ENCODE assay signal across 10 cellular contexts in genomic region chr17:47978324-47978723, GRCh38. TPM values are rescaled to one million over a fixed set of nuclear protein-coding genes. Genes with fewer than 3 reads are reported as not detected.
A peak's percentile ranks its signal among the peaks of the same experiment; 100 is the strongest.
DNase-seq lines count a peak whose midpoint lies in the region; ATAC-seq, FAIRE-seq and TF ChIP-seq lines count a peak whose summit lies in the region.
"Had no signal": no experiment of that assay in that cellular context is flagged by ENCODE, and none has a peak within 500 bp of the region (broad histone marks: within the 10 kb centered on the region; RNA-seq: fewer than 3 reads in every experiment).

No MANE protein-coding gene starts in this region.

- no peak overlapping the region for H2BK5ac ChIP-seq in IMR-90 (ENCODE audit: low read depth, low read length, poor library complexity, severe bottlenecking)

- H3K9me3 ChIP-seq in IMR-90 (ENCODE audit: control insufficient read depth, insufficient read depth, low read length) = no peaks in the 10 kb centered on the region
- no peaks in the 10 kb centered on the region for H3K9me3 ChIP-seq in pancreas

- H3K36me3 ChIP-seq in IMR-90 (ENCODE audit: control insufficient read depth, insufficient read depth, low read length) = peaks cover 67% of the 10 kb centered on the region
- peaks cover 3 to 96% (median 75%) of the 10 kb centered on the region in 3 donors for H3K36me3 ChIP-seq in pancreas

- no peak overlapping the region for H3K56ac ChIP-seq in IMR-90 (ENCODE audit: extremely low read depth, insufficient read depth, low read length)

- no peak overlapping the region for H2BK20ac ChIP-seq in IMR-90 (ENCODE audit: low read depth, low read length)

- no peaks in the 10 kb centered on the region; the same call in 1 of the 2 replicates for H4K20me1 ChIP-seq in IMR-90 (ENCODE audit: insufficient read depth, low read length)

- no peak overlapping the region for H3K14ac ChIP-seq in IMR-90 (replicated peaks; ENCODE audit: low read depth, low read length)

- in situ Hi-C loops in Caki2 (cut with HindIII; ENCODE audit: low pct_unique_long_range_greater_than_20kb, low sequenced_read_pairs) (no loop called here), IMR-90 (cut with MboI; ENCODE audit: low sequenced_read_pairs) (no loop called here)

- H2AK9ac ChIP-seq in IMR-90 (replicated peaks; ENCODE audit: low read depth, low read length, poor library complexity) = no peak overlapping the region

- no peak overlapping the region for H2BK120ac ChIP-seq in IMR-90 (ENCODE audit: low read depth, low read length)

- H3K4me3 ChIP-seq in IMR-90 (ENCODE audit: insufficient read depth, low read depth, low read length) (no peak overlapping the region), foreskin fibroblast (ENCODE audit: low read depth in 1 of 2, low read length in 2 of 2) (no peak overlapping the region), pancreas (no peak overlapping the region)
- H3K4me3 ChIP-seq: skin epidermis had no signal

- H3K79me1 ChIP-seq in IMR-90 (ENCODE audit: low read depth in 1 of 2, low read length in 2 of 2) = peaks cover 4 to 8% of the 10 kb centered on the region in 2 experiments; a peak in 3 of 4 replicates

- no peak for TF ChIP-seq POLR2A in IMR-90 (IDR thresholded peaks at IDR 0.05; ENCODE audit: low read depth, low read length)

- TF ChIP-seq CTCF in IMR-90 (conservative IDR thresholded peaks at IDR 0.05; ENCODE audit: low read depth, low read length) (peak; percentile 74), foreskin fibroblast (IDR thresholded peaks at IDR 0.05; ENCODE audit: low read depth, low read length) (peak; percentile 67), pancreas (IDR thresholded peaks at IDR 0.05) (peak; percentile 19 to 53 (median 36))

- H3K9me1 ChIP-seq in IMR-90 (ENCODE audit: insufficient read depth, low read length) = no peaks in the 10 kb centered on the region

- POLR2A ChIA-PET in IMR-90 (lab: Charles Lee; ENCODE audit: unreplicated experiment) = no interaction called here

- CTCF ChIA-PET in IMR-90 (lab: Yijun Ruan, JAX) = interaction anchor here (0.7 to 2.0 kb wide), 8 partner anchors 12 to 153 kb away, joined by 3 to 24 read pairs (median 4); partner anchors contain the start of gene PNPO

- H4K5ac ChIP-seq in IMR-90 (ENCODE audit: low read depth, low read length) = no peak overlapping the region

- 0% methylated on average over 1 of the region's 7 CpGs; no CpG with 5 or more reads in 1 of the 2 experiments for WGBS in IMR-90 (ENCODE audit: extremely low coverage in 2 of 2, insufficient read length in 1 of 2), 2 experiments
- 39 to 43% methylated on average over 7 of the region's 7 CpGs for WGBS in pancreas, 2 donors

- intact Hi-C loops in IMR-90 (cut with micrococcal nuclease) = loop anchor here (1.0 kb wide), 1 partner anchor 40 kb away; no protein-coding TSS in a partner anchor
- intact Hi-C loops in pancreas (cut with DNase I) = loop anchor here in 1 of 3 donors (5.0 kb wide), 1 partner anchor 39 kb away; no protein-coding TSS in a partner anchor

- H3K4ac ChIP-seq in IMR-90 (ENCODE audit: low read depth, low read length) = no peak overlapping the region

- H3K4me2 ChIP-seq in IMR-90 (ENCODE audit: low read depth, low read length) = no peak overlapping the region

- H3K27me3 ChIP-seq in IMR-90 (ENCODE audit: control insufficient read depth, insufficient read depth, low read length) = no peaks in the 10 kb centered on the region
- no peaks in the 10 kb centered on the region for H3K27me3 ChIP-seq in pancreas

- H3K27ac ChIP-seq in IMR-90 (ENCODE audit: insufficient read depth, low read length) (no peak overlapping the region), pancreas (no peak overlapping the region)
- H3K27ac ChIP-seq: skin epidermis had no signal

- H4K91ac ChIP-seq in IMR-90 (ENCODE audit: insufficient read depth, low read depth, low read length) = no peak overlapping the region

- no peak overlapping the region for H4K8ac ChIP-seq in IMR-90 (ENCODE audit: low read depth in 2 of 2, low read length in 2 of 2)

- ATAC-seq in IMR-90 (ENCODE audit: low read depth) = peak; percentile 95
- peak; percentile 50 to 77 (median 74) for ATAC-seq in pancreas
- ATAC-seq in GM21723 (IDR thresholded peaks at IDR 0.05; ENCODE audit: unreplicated experiment) = no peak
- ATAC-seq in HG02571 (IDR thresholded peaks at IDR 0.05; ENCODE audit: unreplicated experiment) = no peak

- no peak overlapping the region for H3K23ac ChIP-seq in IMR-90 (ENCODE audit: low read depth, low read length)

- no peak overlapping the region for H3K9ac ChIP-seq in IMR-90 (ENCODE audit: low read depth, low read length)

- no TSS peak for BruUV-seq in IMR-90 (replicated peaks; lab: Mats Ljungman, UMichigan)

- no peak for FAIRE-seq in pancreas (lab: Jason Lieb, UNC)

- H2AFZ ChIP-seq in IMR-90 (replicated peaks; ENCODE audit: low read length, poor library complexity) = no peak overlapping the region

- no peak overlapping the region for H2BK15ac ChIP-seq in IMR-90 (ENCODE audit: low read depth, low read length)

- H3K4me1 ChIP-seq in IMR-90 (ENCODE audit: control insufficient read depth, insufficient read depth, low read length) = no peaks in the 10 kb centered on the region
- no peaks in the 10 kb centered on the region for H3K4me1 ChIP-seq in pancreas

- H2AK5ac ChIP-seq in IMR-90 (ENCODE audit: low read depth, low read length) = no peak overlapping the region

- no peak overlapping the region for H3K18ac ChIP-seq in IMR-90 (ENCODE audit: low read depth, low read length)

- peak; percentile 86 for TF ChIP-seq RAD21 in IMR-90 (IDR thresholded peaks at IDR 0.05; ENCODE audit: low read length)

- DNase-seq in Caki2 (ENCODE audit: low read depth) = peak; percentile 31
- peak; percentile 54 for DNase-seq in IMR-90
- DNase-seq in OCI-M2 (lab: John Stamatoyannopoulos, UW; ENCODE audit: unreplicated experiment) = peak; percentile 15
- peak; percentile 16 for DNase-seq in activated T-helper 9 cell treated with anti-CD3 and anti-CD28 coated beads, Interleukin-2, amount 50 U/mL, for 16 hours (ENCODE audit: low read depth)
- DNase-seq in foreskin fibroblast = peak; percentile 38 to 76
- peak in 1 of 6 donors; percentile 55 for DNase-seq in pancreas

- dilution Hi-C loops in IMR-90 (cut with HindIII; ENCODE audit: low sequenced_read_pairs, unreplicated experiment) = no loop called here

TF ChIP-seq in IMR-90, 13 proteins besides CTCF, POLR2A, EP300 and RAD21:
- TF ChIP-seq MAZ (IDR thresholded peaks at IDR 0.05; ENCODE audit: borderline replicate concordance, low read depth, low read length) (peak; percentile 59; the same call in 1 of the 2 replicates), SMC3 (IDR thresholded peaks at IDR 0.05; ENCODE audit: low read depth, low read length) (peak; percentile 91), FOS (IDR thresholded peaks at IDR 0.05; ENCODE audit: low read depth, low read length) (no peak)

RNA-seq across cellular contexts. Expression of gene CDK5RAP3, which starts 7.4 kb away (rescaled TPM):
- total RNA-seq in Caki2 (2014; rRNA removed; shearing (Covaris generic); ENCODE audit: low replicate concordance) = 89.8 and 102 TPM in 2 replicates
- 56.7 and 75.3 TPM in 2 replicates for total RNA-seq in IMR-90 (2012; rRNA removed)
- polyA plus RNA-seq in IMR-90 (2012; rRNA removed) = 138 and 153 TPM in 2 replicates
- 46.3 and 96.7 TPM in 2 replicates for polyA plus RNA-seq in IMR-90 (2012; cell fraction: cytosol; rRNA removed)
- polyA plus RNA-seq in IMR-90 (2012; cell fraction: nucleus; rRNA removed; ENCODE audit: low replicate concordance) = 1,289 and 1,731 TPM in 2 replicates
- 100 to 1,000 TPM; 134 to 234 (median 165) TPM for total RNA-seq in pancreas
- polyA plus RNA-seq in pancreas = 1,000 to 10,000 TPM; 1,052 to 1,312 TPM

RNA-seq across cellular contexts. Expression of gene PRR15L, which starts 20.6 kb away (rescaled TPM):
- not detected in 2 replicates for total RNA-seq in Caki2 (2014; rRNA removed; shearing (Covaris generic); ENCODE audit: low replicate concordance)
- not detected in 2 replicates for total RNA-seq in IMR-90 (2012; rRNA removed)
- not detected in 2 replicates for polyA plus RNA-seq in IMR-90 (2012; rRNA removed)
- not detected in 2 replicates for polyA plus RNA-seq in IMR-90 (2012; cell fraction: cytosol; rRNA removed)
- not detected in 2 replicates for polyA plus RNA-seq in IMR-90 (2012; cell fraction: nucleus; rRNA removed; ENCODE audit: low replicate concordance)
- total RNA-seq in pancreas = 10 to 100 TPM; 26.6 to 68.6 (median 42.7) TPM
- 10 to 100 TPM; 59.9 to 64.9 TPM for polyA plus RNA-seq in pancreas
- polyA plus RNA-seq: IgD-negative memory B cell had no signal

RNA-seq across cellular contexts. Expression of gene PNPO, which starts 37.0 kb away (rescaled TPM):
- total RNA-seq in Caki2 (2014; rRNA removed; shearing (Covaris generic); ENCODE audit: low replicate concordance) = 77.0 and 96.8 TPM in 2 replicates
- total RNA-seq in IMR-90 (2012; rRNA removed) (32.5 and 34.1 TPM in 2 replicates), pancreas (10 to 100 TPM; 13.2 to 23.5 (median 19.6) TPM)
- polyA plus RNA-seq in IMR-90 (2012; rRNA removed) (13.6 and 13.9 TPM in 2 replicates), pancreas (1 to 10 TPM; 6.5 to 7.6 TPM)
- 11.0 and 37.1 TPM in 2 replicates for polyA plus RNA-seq in IMR-90 (2012; cell fraction: cytosol; rRNA removed)
- polyA plus RNA-seq in IMR-90 (2012; cell fraction: nucleus; rRNA removed; ENCODE audit: low replicate concordance) = 5.8 and 9.0 TPM in 2 replicates

RNA-seq across cellular contexts. Expression of gene COPZ2, which starts 59.3 kb away (rescaled TPM):
- not detected in 2 replicates for total RNA-seq in Caki2 (2014; rRNA removed; shearing (Covaris generic); ENCODE audit: low replicate concordance)
- 41.0 and 60.5 TPM in 2 replicates for total RNA-seq in IMR-90 (2012; rRNA removed)
- polyA plus RNA-seq in IMR-90 (2012; rRNA removed) = 86.1 and 89.4 TPM in 2 replicates
- 49.6 and 126 TPM in 2 replicates for polyA plus RNA-seq in IMR-90 (2012; cell fraction: cytosol; rRNA removed)
- 26.4 and 100 TPM in 2 replicates for polyA plus RNA-seq in IMR-90 (2012; cell fraction: nucleus; rRNA removed; ENCODE audit: low replicate concordance)
- total RNA-seq in pancreas = 10 to 100 TPM in 2 of 6 donors, 1 to 10 TPM in 4; 6.3 to 10.8 (median 8.6) TPM
- polyA plus RNA-seq in pancreas = 1 to 10 TPM; 9.7 to 9.8 TPM

Comparison
In these comparisons a context has a peak if more than half of its experiments do, and no peak if none do; other contexts are left out.
1. ATAC-seq: peak in IMR-90 (single experiment) and pancreas (4 of 4); none in GM21723 (single experiment) and HG02571 (single experiment).
2. RNA of gene PRR15L, which starts 20.6 kb away (total RNA-seq): 26.6 to 68.6 TPM in pancreas; not detected in Caki2 and not detected in IMR-90; every median in the first group is over 10 times any median in the second.
3. Peak in every context shown above with its lines, with median percentiles within 50 percentile points of each other: CTCF ChIP-seq.